Comparison of ENCODE assay signal across 14 cellular contexts in genomic region chr17:78330570-78331224, GRCh38. TPM values are rescaled to one million over a fixed set of nuclear protein-coding genes. Genes with fewer than 3 reads are reported as not detected.
DNase-seq lines count a peak whose midpoint lies in the region; ATAC-seq, FAIRE-seq and TF ChIP-seq lines count a peak whose summit lies in the region.
"Had no signal": no experiment of that assay in that cellular context is flagged by ENCODE, and none has a peak within 500 bp of the region (broad histone marks: within the 10 kb centered on the region; RNA-seq: fewer than 3 reads in every experiment).

No MANE protein-coding gene starts in this region.

- H3K27ac ChIP-seq in K562 (ENCODE audit: extremely low read depth, low read depth, low read length) (no peak overlapping the region), HepG2 (ENCODE audit: extremely low read length, insufficient read depth, low read length) (no peak overlapping the region)

- H3K36me3 ChIP-seq in K562 (ENCODE audit: control insufficient read depth, insufficient read depth, low read length) (no peaks in the 10 kb centered on the region), HepG2 (replicated peaks in 1 of 2; ENCODE audit: control insufficient read depth in 1 of 2, insufficient read depth in 2 of 2, low read length in 2 of 2) (no peaks in the 10 kb centered on the region)

- H3K4me2 ChIP-seq in K562 (ENCODE audit: insufficient read depth, low read length) (no peak overlapping the region), HepG2 (ENCODE audit: low read depth, low read length) (no peak overlapping the region)

- H4K20me1 ChIP-seq in K562 (replicated peaks; ENCODE audit: control insufficient read depth, insufficient read depth, low read length): no peaks in the 10 kb centered on the region
- no peaks in the 10 kb centered on the region for H4K20me1 ChIP-seq in HepG2 (ENCODE audit: insufficient read depth, low read length)

- TF ChIP-seq POLR2A in K562 (conservative IDR thresholded peaks at IDR 0.05) (no peak), HepG2 (IDR thresholded peaks at IDR 0.05; ENCODE audit: insufficient read depth in 1 of 2, low read depth in 2 of 2, low read length in 2 of 2) (no peak)

- POLR2A ChIA-PET in K562 (lab: Yijun Ruan, JAX): no interaction called here
- POLR2A ChIA-PET in HepG2 (lab: Yijun Ruan, JAX): no interaction called here

- TF ChIP-seq RAD21 in K562 (CRISPR knock-in tag; conservative IDR thresholded peaks at IDR 0.05 in 1 of 2, IDR thresholded peaks at IDR 0.05 in 1 of 2) (no peak), HepG2 (CRISPR knock-in tag; IDR thresholded peaks at IDR 0.05) (no peak)

- H3K9me3 ChIP-seq in K562 (replicated peaks; ENCODE audit: control insufficient read depth, insufficient read depth, low read depth, low read length) (no peaks in the 10 kb centered on the region), HepG2 (ENCODE audit: low read length) (no peaks in the 10 kb centered on the region)

- FAIRE-seq in HTR-8/SVneo (lab: Jason Lieb, UNC) (peak; percentile 62), K562 (lab: Jason Lieb, UNC) (no peak), HepG2 (lab: Jason Lieb, UNC) (no peak)
- FAIRE-seq: endometrium, G401.6 had no signal

- H3K4me3 ChIP-seq in K562 (no peak overlapping the region), HepG2 (replicated peaks in 1 of 3; ENCODE audit: insufficient read depth in 1 of 3, low read depth in 2 of 3, low read length in 3 of 3) (no peak overlapping the region; a peak in 1 of 6 replicates)

- no peak for TF ChIP-seq EP300 in K562 (IDR thresholded peaks at IDR 0.05; ENCODE audit: low read length)
- TF ChIP-seq EP300 in HepG2 (IDR thresholded peaks at IDR 0.05; ENCODE audit: low read depth in 2 of 2, low read length in 2 of 2): no peak
- TF ChIP-seq EP300 in HepG2 (CRISPR knock-in tag; IDR thresholded peaks at IDR 0.05; ENCODE audit: borderline replicate concordance): no peak

- in situ Hi-C loops in K562 (cut with MboI) (no loop called here), HepG2 (cut with HindIII; ENCODE audit: extremely low pct_ligation_motif_present, low pct_unique_long_range_greater_than_20kb) (no loop called here)

- no TSS peak for BruUV-seq in K562 (replicated peaks; lab: Mats Ljungman, UMichigan)
- BruUV-seq in HepG2 (replicated peaks; lab: Mats Ljungman, UMichigan): no TSS peak

- no peak overlapping the region for H2AFZ ChIP-seq in K562 (ENCODE audit: low read depth, low read length)
- H2AFZ ChIP-seq in HepG2 (ENCODE audit: low read length): no peak overlapping the region

- 46% methylated on average over 13 of the region's 13 CpGs for WGBS in K562 (ENCODE audit: insufficient coverage, low coverage, missing lambda C conversion rate)
- 14% methylated on average over 13 of the region's 13 CpGs for WGBS in HepG2 (ENCODE audit: low lambda C conversion rate)

- no peaks in the 10 kb centered on the region for H3K9me1 ChIP-seq in K562 (ENCODE audit: control insufficient read depth, insufficient read depth, low read length)

- intact Hi-C loops in K562 (cut with micrococcal nuclease) (no loop called here), HepG2 (cut with micrococcal nuclease; ENCODE audit: unreplicated experiment) (no loop called here)

- TF ChIP-seq CTCF in K562 (IDR thresholded peaks at IDR 0.05 in 2 of 3, conservative IDR thresholded peaks at IDR 0.05 in 1 of 3; ENCODE audit: insufficient read depth in 2 of 3, low read depth in 1 of 3, low read length in 3 of 3) (no peak), HepG2 (CRISPR knock-in tag; IDR thresholded peaks at IDR 0.05) (no peak), GM10266 (IDR thresholded peaks at IDR 0.05; ENCODE audit: control insufficient read depth, insufficient read depth, low read depth, missing control alignments) (no peak)

- H3K4me1 ChIP-seq in K562 (replicated peaks in 1 of 2; ENCODE audit: control insufficient read depth in 2 of 2, insufficient read depth in 2 of 2, low read length in 2 of 2): peaks cover 0 to 11% of the 10 kb centered on the region in 2 experiments; a peak in 4 of 5 replicates
- H3K4me1 ChIP-seq in HepG2 (ENCODE audit: insufficient read depth, low read length): peaks cover 28% of the 10 kb centered on the region

- H3K79me2 ChIP-seq in K562 (ENCODE audit: control insufficient read depth, insufficient read depth, low read length): no peaks in the 10 kb centered on the region
- H3K79me2 ChIP-seq in HepG2 (ENCODE audit: insufficient read depth, low read length): no peaks in the 10 kb centered on the region

- no peaks in the 10 kb centered on the region for H3K27me3 ChIP-seq in K562 (ENCODE audit: control insufficient read depth in 2 of 2, insufficient read depth in 2 of 2, low read length in 2 of 2)
- H3K27me3 ChIP-seq in HepG2 (ENCODE audit: control insufficient read depth in 1 of 2, insufficient read depth in 2 of 2, low read length in 2 of 2): peaks cover 17 to 72% of the 10 kb centered on the region in 2 experiments

- H3K9ac ChIP-seq in K562 (ENCODE audit: insufficient read depth in 1 of 2, low read depth in 2 of 2, low read length in 2 of 2) (no peak overlapping the region), HepG2 (ENCODE audit: insufficient read depth, low read depth, low read length) (no peak overlapping the region)

- CTCF ChIA-PET in K562 (lab: Yijun Ruan, JAX; ENCODE audit: low intra/inter-chr PET ratio) (no interaction called here), HepG2 (lab: Yijun Ruan, JAX; ENCODE audit: low intra/inter-chr PET ratio, low total read pairs) (no interaction called here)

- DNase-seq in A172 (ENCODE audit: low spot score): peak; percentile 100
- no peak for DNase-seq in HTR-8/SVneo (ENCODE audit: insufficient read length, low spot score)
- no peak for DNase-seq in K562 (ENCODE audit: extremely low read depth in 1 of 4, low spot score in 3 of 4)
- no peak for DNase-seq in HepG2 (ENCODE audit: low spot score)
- DNase-seq in GM10266 (ENCODE audit: extremely low spot score): no peak
- DNase-seq in activated CD4-positive, CD25-positive, alpha-beta regulatory T cell (lab: John Stamatoyannopoulos, UW): no peak
- DNase-seq: AML-193; amniotic stem cell; naive B cell; stimulated activated CD8-positive, alpha-beta memory T cell treated with anti-CD3 and anti-CD28 coated beads, Interleukin-4, amount 100 ng/mL, for 48 hours had no signal

- ATAC-seq in K562 (no peak), HepG2 (no peak), GM19328 (IDR thresholded peaks at IDR 0.05; ENCODE audit: unreplicated experiment) (no peak), HG02588 (IDR thresholded peaks at IDR 0.05; ENCODE audit: unreplicated experiment) (no peak)

RNA-seq across cellular contexts. Expression of gene SOCS3, which starts 29.2 kb away (rescaled TPM):
- total RNA-seq in A172 (2014; rRNA removed; shearing (Covaris generic)): 51.0 and 60.2 TPM in 2 replicates
- total RNA-seq in K562 (2011; cell fraction: chromatin; rRNA removed; ENCODE audit: low replicate concordance): 20.8 and 58.5 TPM in 2 replicates
- total RNA-seq in K562 (2011; cell fraction: nucleolus; rRNA removed): 62.9 and 64.2 TPM in 2 replicates
- total RNA-seq in K562 (2011; cell fraction: nucleoplasm; rRNA removed): 32.2 and 39.5 TPM in 2 replicates
- 37.3 and 38.9 TPM in 2 replicates for total RNA-seq in K562 (2014; rRNA removed)
- 13.7 and 14.4 TPM in 2 replicates for total RNA-seq in K562 (2014; rRNA removed; fragmentation: Illumina TruSeq; extraction: Trizol)
- 10.9 and 12.3 TPM in 2 replicates for total RNA-seq in K562 (2015; rRNA removed; fragmentation: Illumina TruSeq; extraction: Trizol)
- total RNA-seq in K562 (2021): 30.7 and 36.8 TPM in 2 replicates
- polyA plus RNA-seq in K562 (2011; rRNA removed): 12.7 and 17.9 TPM in 2 replicates
- 12.3 and 31.5 TPM in 2 replicates for polyA plus RNA-seq in K562 (2011; cell fraction: cytosol; rRNA removed)
- polyA plus RNA-seq in K562 (2011; cell fraction: nucleus; rRNA removed): 26.9 and 59.7 TPM in 2 replicates
- 8.8 and 9.6 TPM in 2 replicates for polyA plus RNA-seq in K562 (2012)
- polyA plus RNA-seq in K562 (2014; fragmentation: Illumina TruSeq; extraction: Trizol): 12.5 and 19.4 TPM in 2 replicates
- under 1 TPM; 0.56 to 0.92 TPM for polyA plus RNA-seq in K562 (2014; fragmentation: Nextera tagmentation; extraction: Ambion mirVana)
- 17.5 and 21.9 TPM in 2 replicates for polyA plus RNA-seq in K562 (2014; rRNA removed)
- 12.4 and 23.2 TPM in 2 replicates for polyA minus RNA-seq in K562 (2011; rRNA and poly(A)+ RNA removed)
- 22.2 and 30.9 TPM in 2 replicates for polyA minus RNA-seq in K562 (2011; cell fraction: cytosol; rRNA and poly(A)+ RNA removed)
- polyA minus RNA-seq in K562 (2011; cell fraction: nucleus; rRNA and poly(A)+ RNA removed): 23.3 and 27.7 TPM in 2 replicates
- total RNA-seq in HepG2 (2016; rRNA removed; fragmentation: Illumina TruSeq; extraction: Trizol): 0.66 and 0.77 TPM in 2 replicates
- total RNA-seq in HepG2 (2016; cell fraction: cytosol; rRNA removed; fragmentation: Illumina TruSeq; extraction: Trizol; ENCODE audit: low read depth): 0.30 and 0.35 TPM in 2 replicates
- total RNA-seq in HepG2 (2016; cell fraction: insoluble cytoplasmic fraction; rRNA removed; fragmentation: Illumina TruSeq; extraction: Trizol): 0.59 and 0.95 TPM in 2 replicates
- total RNA-seq in HepG2 (2016; cell fraction: membrane; rRNA removed; fragmentation: Illumina TruSeq; extraction: Trizol): 0.83 and 0.93 TPM in 2 replicates
- total RNA-seq in HepG2 (2016; cell fraction: nucleus; rRNA removed; fragmentation: Illumina TruSeq; extraction: Trizol): 0.66 and 1.2 TPM in 2 replicates
- polyA plus RNA-seq in HepG2 (2011; rRNA removed): 2.4 and 3.2 TPM in 2 replicates
- 2.4 and 2.6 TPM in 2 replicates for polyA plus RNA-seq in HepG2 (2011; cell fraction: cytosol; rRNA removed)
- 4.1 and 5.9 TPM in 2 replicates for polyA plus RNA-seq in HepG2 (2011; cell fraction: nucleus; rRNA removed)
- polyA plus RNA-seq in HepG2 (2012): 0.94 and 3.5 TPM in 2 replicates
- 0.05 and 0.10 TPM in 2 replicates for polyA plus RNA-seq in HepG2 (2016; cell fraction: cytosol; fragmentation: Illumina TruSeq; extraction: Trizol; ENCODE audit: low read depth)
- polyA plus RNA-seq in HepG2 (2016; cell fraction: insoluble cytoplasmic fraction; fragmentation: Illumina TruSeq; extraction: Trizol; ENCODE audit: low read depth): 0.32 and 0.52 TPM in 2 replicates
- polyA plus RNA-seq in HepG2 (2016; cell fraction: membrane; fragmentation: Illumina TruSeq; extraction: Trizol; ENCODE audit: low read depth): 0.27 and 0.28 TPM in 2 replicates
- polyA plus RNA-seq in HepG2 (2016; cell fraction: nucleus; fragmentation: Illumina TruSeq; extraction: Trizol; ENCODE audit: insufficient read depth, low read depth): 1.1 and 1.3 TPM in 2 replicates
- polyA minus RNA-seq in HepG2 (2011; rRNA and poly(A)+ RNA removed; ENCODE audit: low replicate concordance): 11.0 and 18.7 TPM in 2 replicates
- 6.9 and 7.9 TPM in 2 replicates for polyA minus RNA-seq in HepG2 (2011; cell fraction: cytosol; rRNA and poly(A)+ RNA removed)
- 3.5 and 5.2 TPM in 2 replicates for polyA minus RNA-seq in HepG2 (2011; cell fraction: nucleus; rRNA and poly(A)+ RNA removed)

RNA-seq across cellular contexts. Expression of gene PGS1, which starts 47.8 kb away (rescaled TPM):
- 25.6 and 40.1 TPM in 2 replicates for total RNA-seq in A172 (2014; rRNA removed; shearing (Covaris generic))
- 72.8 and 169 TPM in 2 replicates for total RNA-seq in K562 (2011; cell fraction: chromatin; rRNA removed; ENCODE audit: low replicate concordance)
- total RNA-seq in K562 (2011; cell fraction: nucleolus; rRNA removed): 88.1 and 96.7 TPM in 2 replicates
- total RNA-seq in K562 (2011; cell fraction: nucleoplasm; rRNA removed): 70.5 and 71.8 TPM in 2 replicates
- 24.0 and 33.4 TPM in 2 replicates for total RNA-seq in K562 (2014; rRNA removed)
- 10.7 and 14.0 TPM in 2 replicates for total RNA-seq in K562 (2014; rRNA removed; fragmentation: Illumina TruSeq; extraction: Trizol)
- total RNA-seq in K562 (2015; rRNA removed; fragmentation: Illumina TruSeq; extraction: Trizol): 16.9 and 20.3 TPM in 2 replicates
- total RNA-seq in K562 (2021): 33.5 and 38.4 TPM in 2 replicates
- 39.4 and 43.6 TPM in 2 replicates for polyA plus RNA-seq in K562 (2011; rRNA removed)
- polyA plus RNA-seq in K562 (2011; cell fraction: cytosol; rRNA removed): 36.4 and 45.7 TPM in 2 replicates
- polyA plus RNA-seq in K562 (2011; cell fraction: nucleus; rRNA removed): 113 and 149 TPM in 2 replicates
- 24.6 and 37.9 TPM in 2 replicates for polyA plus RNA-seq in K562 (2012)
- 22.3 and 27.0 TPM in 2 replicates for polyA plus RNA-seq in K562 (2014; fragmentation: Illumina TruSeq; extraction: Trizol)
- polyA plus RNA-seq in K562 (2014; fragmentation: Nextera tagmentation; extraction: Ambion mirVana): 1 to 10 TPM; 1.3 to 1.8 TPM
- polyA plus RNA-seq in K562 (2014; rRNA removed): 29.7 and 36.0 TPM in 2 replicates
- polyA minus RNA-seq in K562 (2011; rRNA and poly(A)+ RNA removed): 23.3 and 26.9 TPM in 2 replicates
- 30.8 and 30.9 TPM in 2 replicates for polyA minus RNA-seq in K562 (2011; cell fraction: cytosol; rRNA and poly(A)+ RNA removed)
- 40.8 and 57.1 TPM in 2 replicates for polyA minus RNA-seq in K562 (2011; cell fraction: nucleus; rRNA and poly(A)+ RNA removed)
- 18.8 and 25.9 TPM in 2 replicates for total RNA-seq in HepG2 (2016; rRNA removed; fragmentation: Illumina TruSeq; extraction: Trizol)
- 10.8 and 10.9 TPM in 2 replicates for total RNA-seq in HepG2 (2016; cell fraction: cytosol; rRNA removed; fragmentation: Illumina TruSeq; extraction: Trizol; ENCODE audit: low read depth)
- total RNA-seq in HepG2 (2016; cell fraction: insoluble cytoplasmic fraction; rRNA removed; fragmentation: Illumina TruSeq; extraction: Trizol): 14.8 and 27.5 TPM in 2 replicates
- total RNA-seq in HepG2 (2016; cell fraction: membrane; rRNA removed; fragmentation: Illumina TruSeq; extraction: Trizol): 11.3 and 11.9 TPM in 2 replicates
- total RNA-seq in HepG2 (2016; cell fraction: nucleus; rRNA removed; fragmentation: Illumina TruSeq; extraction: Trizol): 27.4 and 30.7 TPM in 2 replicates
- polyA plus RNA-seq in HepG2 (2011; rRNA removed): 31.5 and 42.3 TPM in 2 replicates
- 30.6 and 33.0 TPM in 2 replicates for polyA plus RNA-seq in HepG2 (2011; cell fraction: cytosol; rRNA removed)
- 151 and 153 TPM in 2 replicates for polyA plus RNA-seq in HepG2 (2011; cell fraction: nucleus; rRNA removed)
- 18.3 and 27.7 TPM in 2 replicates for polyA plus RNA-seq in HepG2 (2012)
- polyA plus RNA-seq in HepG2 (2016; cell fraction: cytosol; fragmentation: Illumina TruSeq; extraction: Trizol; ENCODE audit: low read depth): 2.9 and 3.9 TPM in 2 replicates
- 12.8 and 16.5 TPM in 2 replicates for polyA plus RNA-seq in HepG2 (2016; cell fraction: insoluble cytoplasmic fraction; fragmentation: Illumina TruSeq; extraction: Trizol; ENCODE audit: low read depth)
- polyA plus RNA-seq in HepG2 (2016; cell fraction: membrane; fragmentation: Illumina TruSeq; extraction: Trizol; ENCODE audit: low read depth): 6.1 and 6.7 TPM in 2 replicates
- 50.4 and 56.8 TPM in 2 replicates for polyA plus RNA-seq in HepG2 (2016; cell fraction: nucleus; fragmentation: Illumina TruSeq; extraction: Trizol; ENCODE audit: insufficient read depth, low read depth)
- polyA minus RNA-seq in HepG2 (2011; rRNA and poly(A)+ RNA removed; ENCODE audit: low replicate concordance): 49.2 and 54.3 TPM in 2 replicates
- 13.6 and 15.2 TPM in 2 replicates for polyA minus RNA-seq in HepG2 (2011; cell fraction: cytosol; rRNA and poly(A)+ RNA removed)
- polyA minus RNA-seq in HepG2 (2011; cell fraction: nucleus; rRNA and poly(A)+ RNA removed): 58.3 and 63.7 TPM in 2 replicates

Comparison
In these comparisons a context has a peak if more than half of its experiments do, and no peak if none do; other contexts are left out.
1. RNA of gene SOCS3, which starts 29.2 kb away (total RNA-seq): 51.0 to 60.2 TPM in A172 and 10.9 to 64.2 TPM in K562; 0.30 to 1.2 TPM in HepG2; every median in the first group is over 4 times any median in the second.